In genomic region chr6:35425284-35425683, GRCh38 we compare ENCODE assay signal across 10 cellular contexts. TPM values are rescaled to one million over a fixed set of nuclear protein-coding genes. Genes with fewer than 3 reads are reported as not detected.
DNase-seq lines count a peak whose midpoint lies in the region; ATAC-seq and TF ChIP-seq lines count a peak whose summit lies in the region.
"Had no signal": no experiment of that assay in that cellular context is flagged by ENCODE, and none has a peak within 500 bp of the region (broad histone marks: within the 10 kb centered on the region; RNA-seq: fewer than 3 reads in every experiment).

No MANE protein-coding gene starts in this region.

- CTCF ChIA-PET in BJ (lab: Yijun Ruan, JAX): interaction anchor here (1.0 to 5.9 kb wide), 7 partner anchors 10 to 83 kb away, joined by 3 to 34 read pairs (median 3); partner anchors contain the start of gene PPARD

- TF ChIP-seq CTCF in BJ (IDR thresholded peaks at IDR 0.05; ENCODE audit: insufficient read depth, low read depth, low read length): no peak
- TF ChIP-seq CTCF in brain microvascular endothelial cell (IDR thresholded peaks at IDR 0.05; ENCODE audit: low read depth, low read length, missing control alignments): no peak
- TF ChIP-seq CTCF in left lung (IDR thresholded peaks at IDR 0.05): no peak

- peaks cover 35% of the 10 kb centered on the region for H3K36me3 ChIP-seq in BJ (ENCODE audit: control insufficient read depth, insufficient read depth, low read length)
- peaks cover 76% of the 10 kb centered on the region for H3K36me3 ChIP-seq in MG63
- H3K36me3 ChIP-seq in brain microvascular endothelial cell (replicated peaks): peaks cover 12% of the 10 kb centered on the region
- peaks cover 0 to 78% of the 10 kb centered on the region in 2 donors for H3K36me3 ChIP-seq in left lung
- H3K36me3 ChIP-seq in HAP-1 (replicated peaks): peaks cover 3% of the 10 kb centered on the region; the same call in 1 of the 2 replicates
- H3K36me3 ChIP-seq: colonic mucosa had no signal

- POLR2A ChIA-PET in BJ (lab: Charles Lee): interaction anchor here (0.6 to 1.4 kb wide), 2 partner anchors 10 to 430 kb away, joined by 3 to 5 read pairs; no protein-coding TSS in a partner anchor

- in situ Hi-C loops in brain microvascular endothelial cell (cut with HindIII; ENCODE audit: low pct_ligation_motif_present, low sequenced_read_pairs) (no loop called here), HAP-1 (cut with MboI; ENCODE audit: low sequenced_read_pairs) (no loop called here)

- DNase-seq in BJ (ENCODE audit: low read depth) (peak; percentile 85), MG63 (peak; percentile 66), brain microvascular endothelial cell (peak; percentile 91), left lung (no peak), HAP-1 (ENCODE audit: low spot score in 2 of 2) (no peak)
- no peak for DNase-seq in activated CD4-positive, CD25-positive, alpha-beta regulatory T cell treated with anti-CD3 and anti-CD28 coated beads, Interleukin-2, amount 50 U/mL, for 72 hours
- no peak for DNase-seq in activated CD8-positive, alpha-beta memory T cell treated with anti-CD3 and anti-CD28 coated beads, Interleukin-2, amount 50 U/mL, for 48 hours
- DNase-seq: colonic mucosa, NCI-H748 treated with DMSO at 0.1 percent for 48 hours had no signal

- ATAC-seq in left lung: peak; percentile 36
- ATAC-seq in GM18907 (IDR thresholded peaks at IDR 0.05; ENCODE audit: unreplicated experiment): no peak

- peaks cover 0 to 18% of the 10 kb centered on the region in 2 donors for H3K4me1 ChIP-seq in left lung
- no peaks in the 10 kb centered on the region for H3K4me1 ChIP-seq in HAP-1
- H3K4me1 ChIP-seq: colonic mucosa had no signal

- no peaks in the 10 kb centered on the region for H3K27me3 ChIP-seq in BJ (ENCODE audit: control insufficient read depth, insufficient read depth, low read length)
- no peaks in the 10 kb centered on the region for H3K27me3 ChIP-seq in MG63
- H3K27me3 ChIP-seq in brain microvascular endothelial cell (replicated peaks): no peaks in the 10 kb centered on the region
- H3K27me3 ChIP-seq in left lung: no peaks in the 10 kb centered on the region
- no peaks in the 10 kb centered on the region for H3K27me3 ChIP-seq in HAP-1 (ENCODE audit: low read depth)
- H3K27me3 ChIP-seq: colonic mucosa had no signal

- intact Hi-C loops in left lung (cut with DNase I): no loop called here

- H3K27ac ChIP-seq in brain microvascular endothelial cell (peak overlapping the region; percentile 84), left lung (no peak overlapping the region)
- H3K27ac ChIP-seq: colonic mucosa had no signal

- H3K9me3 ChIP-seq in MG63 (peaks cover 9% of the 10 kb centered on the region), left lung (peaks cover 0 to 24% of the 10 kb centered on the region in 2 donors), HAP-1 (peaks cover 12% of the 10 kb centered on the region)
- H3K9me3 ChIP-seq: colonic mucosa had no signal

- H3K4me3 ChIP-seq in BJ (ENCODE audit: low read depth, low read length) (no peak overlapping the region), MG63 (no peak overlapping the region), brain microvascular endothelial cell (ENCODE audit: low read depth, low read length) (no peak overlapping the region), left lung (no peak overlapping the region), HAP-1 (no peak overlapping the region)
- H3K4me3 ChIP-seq: colonic mucosa had no signal

RNA-seq across cellular contexts. Expression of gene FANCE, which starts 26.9 kb away (rescaled TPM):
- 8.9 and 11.7 TPM in 2 replicates for polyA plus RNA-seq in BJ (2011; rRNA removed)
- 7.5 and 10.4 TPM in 2 replicates for polyA minus RNA-seq in BJ (2011; rRNA and poly(A)+ RNA removed)
- total RNA-seq in MG63 (2014; rRNA removed; shearing (Covaris generic); ENCODE audit: low replicate concordance): 20.1 and 28.0 TPM in 2 replicates
- total RNA-seq in left lung: 1 to 10 TPM; 5.4 to 7.9 TPM

RNA-seq across cellular contexts. Expression of gene RPL10A, which starts 42.9 kb away (rescaled TPM):
- polyA plus RNA-seq in BJ (2011; rRNA removed): 2,524 and 2,691 TPM in 2 replicates
- polyA minus RNA-seq in BJ (2011; rRNA and poly(A)+ RNA removed): 550 and 1,049 TPM in 2 replicates
- total RNA-seq in MG63 (2014; rRNA removed; shearing (Covaris generic); ENCODE audit: low replicate concordance): 1,962 and 2,782 TPM in 2 replicates
- total RNA-seq in left lung: 1,000 to 10,000 TPM in 1 of 2 donors, 100 to 1,000 TPM in 1; 858 to 1,030 TPM

Comparison
In these comparisons a context has a peak if more than half of its experiments do, and no peak if none do; other contexts are left out.
1. DNase-seq: peak in BJ (single experiment), MG63 (single experiment) and brain microvascular endothelial cell (single experiment); none in left lung (0 of 2), activated CD4-positive, CD25-positive, alpha-beta regulatory T cell treated with anti-CD3 and anti-CD28 coated beads, Interleukin-2, amount 50 U/mL, for 72 hours (single experiment), activated CD8-positive, alpha-beta memory T cell treated with anti-CD3 and anti-CD28 coated beads, Interleukin-2, amount 50 U/mL, for 48 hours (single experiment) and HAP-1 (0 of 2).